ENCODE assay signal across 1 cellular context in the genomic region with DNA sequence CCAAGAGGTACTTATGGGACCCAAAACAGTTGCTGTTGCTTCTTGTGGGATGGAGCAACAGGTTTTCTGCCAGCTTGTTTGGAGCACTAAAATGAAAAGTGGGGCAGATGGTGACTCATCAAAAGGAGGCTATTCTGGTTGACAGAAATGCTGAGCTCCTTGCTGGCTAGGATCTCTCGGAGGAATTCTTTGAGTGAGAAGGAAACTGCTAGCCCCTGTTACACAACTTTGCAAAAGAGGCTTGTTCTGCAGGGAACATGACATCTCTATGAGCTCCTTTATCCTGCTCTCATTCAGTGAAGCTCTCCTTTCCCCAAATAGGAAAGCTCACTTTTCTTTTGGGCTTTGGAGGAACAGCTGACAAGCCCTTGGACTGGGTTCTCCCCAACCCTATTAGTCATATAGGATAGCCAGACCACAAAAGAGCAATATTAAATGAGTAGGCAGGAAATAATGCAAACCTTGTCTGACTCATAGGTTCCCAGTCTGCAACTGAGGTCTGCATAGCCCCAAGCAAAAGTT.
TF ChIP-seq lines count a peak whose summit lies in the region.

No MANE protein-coding gene starts in this region.

TF ChIP-seq in IMR-90, 13 proteins besides CTCF, POLR2A, EP300 and RAD21 (continued from another document):
- TF ChIP-seq MXI1 (IDR thresholded peaks at IDR 0.05; ENCODE audit: borderline replicate concordance, low read depth, low read length) (no peak), CEBPB (IDR thresholded peaks at IDR 0.05; ENCODE audit: low read depth, low read length) (peak; percentile 14), RFX5 (IDR thresholded peaks at IDR 0.05; ENCODE audit: low read depth, low read length) (no peak), FOS (IDR thresholded peaks at IDR 0.05; ENCODE audit: low read depth, low read length) (peak; percentile 89), NFE2L2 (IDR thresholded peaks at IDR 0.05; ENCODE audit: low read depth, low read length) (peak; percentile 33; the same call in 1 of the 2 replicates), CHD1 (IDR thresholded peaks at IDR 0.05; ENCODE audit: low read depth, low read length) (no peak), BHLHE40 (IDR thresholded peaks at IDR 0.05; ENCODE audit: low read depth, low read length) (no peak), MAZ (IDR thresholded peaks at IDR 0.05; ENCODE audit: borderline replicate concordance, low read depth, low read length) (0 out of 2 replicates have a peak, but pooled peaks have one; percentile 4)
- TF ChIP-seq, protein P1, sequence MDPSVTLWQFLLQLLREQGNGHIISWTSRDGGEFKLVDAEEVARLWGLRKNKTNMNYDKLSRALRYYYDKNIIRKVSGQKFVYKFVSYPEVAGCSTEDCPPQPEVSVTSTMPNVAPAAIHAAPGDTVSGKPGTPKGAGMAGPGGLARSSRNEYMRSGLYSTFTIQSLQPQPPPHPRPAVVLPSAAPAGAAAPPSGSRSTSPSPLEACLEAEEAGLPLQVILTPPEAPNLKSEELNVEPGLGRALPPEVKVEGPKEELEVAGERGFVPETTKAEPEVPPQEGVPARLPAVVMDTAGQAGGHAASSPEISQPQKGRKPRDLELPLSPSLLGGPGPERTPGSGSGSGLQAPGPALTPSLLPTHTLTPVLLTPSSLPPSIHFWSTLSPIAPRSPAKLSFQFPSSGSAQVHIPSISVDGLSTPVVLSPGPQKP (IDR thresholded peaks at IDR 0.05; ENCODE audit: borderline replicate concordance, low read depth, low read length) = no peak
